8 cellular contexts compared by ENCODE assay signal in the genomic region with DNA sequence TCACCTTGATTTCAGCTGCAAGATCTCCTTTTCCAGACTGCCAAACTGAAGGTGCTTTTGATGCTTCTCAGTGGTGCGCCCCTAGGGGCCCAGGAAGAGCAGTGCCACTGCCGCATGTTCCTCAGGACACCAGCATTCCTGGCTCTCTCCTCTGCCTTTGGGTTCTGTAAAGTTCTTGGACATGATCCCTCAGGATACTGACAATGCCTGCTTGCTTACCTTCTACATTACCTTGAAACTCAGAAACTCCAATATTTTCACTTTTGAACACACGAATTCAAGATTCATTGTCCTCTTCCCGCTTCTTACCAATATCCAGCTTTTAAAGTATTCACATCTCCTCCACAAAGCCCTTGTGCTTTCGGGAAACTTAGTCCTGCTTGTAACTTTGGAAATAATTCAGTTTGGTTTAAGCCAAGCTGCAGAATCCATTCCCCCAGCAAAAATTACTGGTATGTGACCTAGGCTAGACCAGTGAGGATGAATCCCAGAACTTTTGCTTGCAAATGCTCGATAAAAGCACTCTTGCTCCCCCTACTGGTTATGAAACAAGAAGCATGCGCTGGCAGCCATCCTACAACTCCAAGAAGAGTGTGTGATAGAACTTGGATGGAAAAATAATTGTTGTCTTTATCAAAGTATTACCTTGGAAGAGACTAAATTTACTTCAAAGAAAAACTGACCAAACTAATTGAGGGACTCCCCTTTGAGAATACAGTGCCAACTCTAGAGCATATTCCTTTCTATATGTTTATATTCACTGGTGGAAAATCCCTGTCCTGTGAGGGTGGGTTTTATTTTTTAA. TPM values are rescaled to one million over a fixed set of nuclear protein-coding genes. Genes with fewer than 3 reads are reported as not detected.
DNase-seq lines count a peak whose midpoint lies in the region; ATAC-seq, FAIRE-seq and TF ChIP-seq lines count a peak whose summit lies in the region.

No MANE protein-coding gene starts in this region.

- H3K4me2 ChIP-seq in PC-3 (ENCODE audit: low read length), result no peak overlapping the region

- intact Hi-C loops in PC-3 (cut with micrococcal nuclease), result no loop called here
- intact Hi-C loops in activated naive CD4-positive, alpha-beta T cell treated with anti-CD3 and anti-CD28 coated beads for 36 hours (cut with micrococcal nuclease), result loop anchor here (1.0 to 10.0 kb wide), 18 partner anchors 26 to 1100 kb away; a partner anchor contains a TSS
- intact Hi-C loops in pancreas (cut with DNase I), result no loop called here

- peak; percentile 94 for FAIRE-seq in G401.6 (lab: Jason Lieb, UNC)
- peak; percentile 68 for FAIRE-seq in pancreas (lab: Jason Lieb, UNC)

- POLR2A ChIA-PET in PC-3 (lab: Charles Lee; ENCODE audit: unreplicated experiment), result no interaction called here

- H3K27ac Mint-ChIP-seq in activated naive CD4-positive, alpha-beta T cell treated with anti-CD3 and anti-CD28 coated beads for 36 hours, result peak overlapping the region; percentile 86

- no peaks in the 10 kb centered on the region for H3K9me3 ChIP-seq in HUES64 (ENCODE audit: insufficient read depth, low read depth, low read length)
- H3K9me3 ChIP-seq in PC-3 (ENCODE audit: low read length), result no peaks in the 10 kb centered on the region
- H3K9me3 ChIP-seq in pancreas, result no peaks in the 10 kb centered on the region

- no peaks in the 10 kb centered on the region for H3K27me3 ChIP-seq in HUES64 (ENCODE audit: insufficient read depth, low read length)
- H3K27me3 ChIP-seq in PC-3 (ENCODE audit: low read length), result no peaks in the 10 kb centered on the region
- H3K27me3 ChIP-seq in pancreas, result no peaks in the 10 kb centered on the region

- H3K4me3 Mint-ChIP-seq in activated naive CD4-positive, alpha-beta T cell treated with anti-CD3 and anti-CD28 coated beads for 36 hours, result peak overlapping the region; percentile 61

- no peaks in the 10 kb centered on the region for H3K9me3 Mint-ChIP-seq in activated naive CD4-positive, alpha-beta T cell treated with anti-CD3 and anti-CD28 coated beads for 36 hours

- peak overlapping the region; percentile 29 for H3K4me3 ChIP-seq in HUES64 (ENCODE audit: low read length)
- no peak overlapping the region for H3K4me3 ChIP-seq in PC-3 (ENCODE audit: low read length)
- H3K4me3 ChIP-seq in pancreas, result peak overlapping the region in 1 of 4 donors; percentile 13

- 25% methylated on average over 6 of the region's 7 CpGs for WGBS in HUES64
- WGBS in pancreas, 2 donors, result 25% methylated on average over 7 of the region's 7 CpGs

- H3K27ac ChIP-seq in HUES64 (ENCODE audit: low read depth, low read length) (no peak overlapping the region), PC-3 (ENCODE audit: low read length) (no peak overlapping the region), pancreas (no peak overlapping the region)

- TF ChIP-seq CTCF in PC-3 (conservative IDR thresholded peaks at IDR 0.05; ENCODE audit: low read depth, low read length) (peak; percentile 91), pancreas (IDR thresholded peaks at IDR 0.05) (peak; percentile 37 to 78 (median 56))

- DNase-seq in PC-3, result peak; percentile 92
- peak; percentile 67 for DNase-seq in activated naive CD4-positive, alpha-beta T cell treated with anti-CD3 and anti-CD28 coated beads for 36 hours
- peak; percentile 75 for DNase-seq in glomerular visceral epithelial cell (ENCODE audit: extremely low spot score)
- DNase-seq in pancreas, result peak; percentile 43 to 75 (median 55)
- DNase-seq in activated CD4-positive, CD25-positive, alpha-beta regulatory T cell treated with anti-CD3 and anti-CD28 coated beads, Interleukin-2, amount 50 U/mL, for 72 hours, result no peak

- no peak overlapping the region for H2AFZ ChIP-seq in PC-3 (ENCODE audit: low read length)

- no peaks in the 10 kb centered on the region for H3K79me2 ChIP-seq in PC-3 (ENCODE audit: low read length)

- CTCF ChIA-PET in PC-3 (lab: Charles Lee), result interaction anchor here (0.7 kb wide), 2 partner anchors 29 to 276 kb away, joined by 3 to 4 read pairs; no protein-coding TSS in a partner anchor
- CTCF ChIA-PET in activated naive CD4-positive, alpha-beta T cell treated with anti-CD3 and anti-CD28 coated beads for 36 hours (lab: Charles Lee), result interaction anchor here (0.7 to 4.3 kb wide), 22 partner anchors 8 to 885 kb away, joined by 3 to 31 read pairs (median 4); a partner anchor contains a TSS

- H3K36me3 ChIP-seq in HUES64 (ENCODE audit: insufficient read depth, low read length), result no peaks in the 10 kb centered on the region
- H3K36me3 ChIP-seq in PC-3 (ENCODE audit: low read depth, low read length), result no peaks in the 10 kb centered on the region
- H3K36me3 ChIP-seq in pancreas, result peaks cover 0 to 10% (median 0%) of the 10 kb centered on the region in 3 donors

- no peaks in the 10 kb centered on the region for H3F3A ChIP-seq in PC-3 (ENCODE audit: low read length, unreplicated experiment)

- H3K4me1 Mint-ChIP-seq in activated naive CD4-positive, alpha-beta T cell treated with anti-CD3 and anti-CD28 coated beads for 36 hours (ENCODE audit: low read depth), result peaks cover 52% of the 10 kb centered on the region

- no peaks in the 10 kb centered on the region for H4K20me1 ChIP-seq in PC-3 (ENCODE audit: low read length)

- no peaks in the 10 kb centered on the region for H3K9me2 ChIP-seq in PC-3 (replicated peaks; ENCODE audit: low read length)

- peaks cover 6% of the 10 kb centered on the region; the same call in 1 of the 2 replicates for H3K4me1 ChIP-seq in HUES64 (ENCODE audit: insufficient read depth, low read length)
- H3K4me1 ChIP-seq in PC-3 (ENCODE audit: insufficient read depth, low read length), result peaks cover 8% of the 10 kb centered on the region
- peaks cover 0 to 9% (median 7%) of the 10 kb centered on the region in 3 donors for H3K4me1 ChIP-seq in pancreas

- H3K36me3 Mint-ChIP-seq in activated naive CD4-positive, alpha-beta T cell treated with anti-CD3 and anti-CD28 coated beads for 36 hours (ENCODE audit: low read depth), result peaks cover 23% of the 10 kb centered on the region

- no peaks in the 10 kb centered on the region for H3K27me3 Mint-ChIP-seq in activated naive CD4-positive, alpha-beta T cell treated with anti-CD3 and anti-CD28 coated beads for 36 hours (ENCODE audit: low read depth)

- H3K9ac ChIP-seq in HUES64 (ENCODE audit: low read depth, low read length), result no peak overlapping the region
- no peak overlapping the region for H3K9ac ChIP-seq in PC-3 (ENCODE audit: low read length)

- ATAC-seq in GM21619 (IDR thresholded peaks at IDR 0.05; ENCODE audit: unreplicated experiment) (peak; percentile 29), PC-3 (peak; percentile 81), pancreas (peak; percentile 90 to 98 (median 96))

- no TSS peak for BruUV-seq in PC-3 (replicated peaks; lab: Mats Ljungman, UMichigan)

RNA-seq across cellular contexts. Expression of a gene that starts 16.5 kb away (rescaled TPM):
- polyA plus RNA-seq in HUES64 (2013, experiment 1 of 2), result not detected
- not detected for polyA plus RNA-seq in HUES64 (2013, experiment 2 of 2)
- total RNA-seq in PC-3 (2014; rRNA removed) (not detected in 2 replicates), pancreas (not detected)
- not detected for total RNA-seq in activated naive CD4-positive, alpha-beta T cell treated with anti-CD3 and anti-CD28 coated beads for 36 hours
- polyA plus RNA-seq in pancreas, result not detected

RNA-seq across cellular contexts. Expression of a gene that starts 51.2 kb away (rescaled TPM):
- 1.1 TPM for polyA plus RNA-seq in HUES64 (2013, experiment 1 of 2)
- polyA plus RNA-seq in HUES64 (2013, experiment 2 of 2), result 1.7 TPM
- total RNA-seq in PC-3 (2014; rRNA removed) (12.1 and 20.2 TPM in 2 replicates), pancreas (10 to 100 TPM in 1 of 6 donors, 1 to 10 TPM in 5; 3.2 to 10.4 (median 5.5) TPM)
- total RNA-seq in activated naive CD4-positive, alpha-beta T cell treated with anti-CD3 and anti-CD28 coated beads for 36 hours, result 10 to 100 TPM; 84.9 to 85.1 TPM
- polyA plus RNA-seq in pancreas, result 1 to 10 TPM; 4.6 to 5.1 TPM

RNA-seq across cellular contexts. Expression of a gene that starts 54.4 kb away (rescaled TPM):
- 22.8 TPM for polyA plus RNA-seq in HUES64 (2013, experiment 1 of 2)
- 23.6 TPM for polyA plus RNA-seq in HUES64 (2013, experiment 2 of 2)
- 56.2 and 71.9 TPM in 2 replicates for total RNA-seq in PC-3 (2014; rRNA removed)
- 10 to 100 TPM; 30.5 to 32.6 TPM for total RNA-seq in activated naive CD4-positive, alpha-beta T cell treated with anti-CD3 and anti-CD28 coated beads for 36 hours
- total RNA-seq in pancreas, result 10 to 100 TPM; 14.2 to 23.0 (median 21.0) TPM
- 10 to 100 TPM in 1 of 2 donors, 1 to 10 TPM in 1; 6.3 to 12.6 TPM for polyA plus RNA-seq in pancreas

Comparison
In these comparisons a context has a peak if more than half of its experiments do, and no peak if none do; other contexts are left out.
1. ATAC-seq: peak in every context shown above with its lines; median percentile 96 in pancreas; 81 in PC-3; 29 in GM21619.